Comparison of ENCODE assay signal across 7 cellular contexts in the genomic region with DNA sequence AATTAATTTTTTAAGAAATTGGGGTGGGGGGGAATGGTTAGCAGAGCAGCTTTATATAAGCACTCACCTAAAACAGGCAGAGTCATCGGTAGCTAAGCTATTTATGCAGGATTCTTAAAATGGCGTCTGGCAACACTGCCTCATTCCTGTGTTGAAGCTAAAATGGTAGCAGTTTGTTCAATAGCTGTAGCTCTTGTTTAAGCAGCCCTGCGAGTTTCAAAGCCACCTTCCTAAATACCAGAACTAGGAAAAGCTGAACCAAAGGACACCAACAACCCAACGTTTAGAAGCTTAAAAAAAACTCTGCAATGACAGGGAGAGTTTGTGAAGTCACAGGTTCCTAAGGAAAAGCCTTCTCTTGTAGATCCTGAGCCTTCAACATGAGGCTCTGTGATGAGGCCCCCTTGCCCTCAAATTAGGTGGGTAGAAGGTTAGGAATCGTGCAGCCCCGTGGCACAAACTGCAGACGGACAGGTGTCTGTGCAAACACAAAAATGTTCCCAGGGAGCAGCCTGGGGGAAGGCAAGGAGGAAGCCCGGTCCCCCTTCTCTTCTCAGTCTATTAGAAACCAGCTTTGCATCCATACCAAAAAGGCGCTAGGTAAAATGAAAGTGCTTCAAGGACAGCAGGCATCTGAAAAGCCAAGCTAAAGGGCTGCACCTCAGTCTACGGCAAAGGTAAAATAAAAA. TPM values are rescaled to one million over a fixed set of nuclear protein-coding genes. Genes with fewer than 3 reads are reported as not detected.
DNase-seq lines count a peak whose midpoint lies in the region; ATAC-seq and TF ChIP-seq lines count a peak whose summit lies in the region.

No MANE protein-coding gene starts in this region.

- H3K9me3 ChIP-seq in H9 (ENCODE audit: control insufficient read depth, low read depth, low read length) (no peaks in the 10 kb centered on the region), Panc1 (ENCODE audit: control insufficient read depth, insufficient read depth, low read depth, low read length) (no peaks in the 10 kb centered on the region), esophagus muscularis mucosa (no peaks in the 10 kb centered on the region)

- TF ChIP-seq CTCF in H9 (conservative IDR thresholded peaks at IDR 0.05) (no peak), Panc1 (IDR thresholded peaks at IDR 0.05) (no peak), esophagus muscularis mucosa (IDR thresholded peaks at IDR 0.05) (no peak)

- no peak overlapping the region for H4K8ac ChIP-seq in H9 (replicated peaks; ENCODE audit: insufficient read length, low read depth, low read length)

- no peak overlapping the region for H3K56ac ChIP-seq in H9 (ENCODE audit: insufficient read length, low read depth, low read length)

- H3K4me2 ChIP-seq in H9 (ENCODE audit: insufficient read depth, insufficient read length, low read length) = no peak overlapping the region

- in situ Hi-C loops in Panc1 (cut with HindIII; ENCODE audit: low pct_unique_long_range_greater_than_20kb, low sequenced_read_pairs) = no loop called here

- peaks cover 2% of the 10 kb centered on the region; the same call in 1 of the 2 replicates for H3K36me3 ChIP-seq in Panc1 (ENCODE audit: control insufficient read depth, insufficient read depth, low read length)
- peaks cover 0 to 6% (median 1%) of the 10 kb centered on the region in 4 donors for H3K36me3 ChIP-seq in esophagus muscularis mucosa

- no peak overlapping the region for H2BK20ac ChIP-seq in H9 (ENCODE audit: low read depth, low read length, poor library complexity, severe bottlenecking)

- peak overlapping the region; percentile 1 for H3K9ac ChIP-seq in H9 (ENCODE audit: extremely low read depth, insufficient read length, low read length)

- peaks cover 13 to 37% (median 15%) of the 10 kb centered on the region in 3 experiments; a peak in 6 of 7 replicates for H3K36me3 Mint-ChIP-seq in H9 (ENCODE audit: insufficient read depth in 1 of 3, low read depth in 3 of 3)

- ATAC-seq in Panc1 = peak; percentile 8

- peak overlapping the region; percentile 9 for H4K5ac ChIP-seq in H9 (ENCODE audit: insufficient read length, low read depth, low read length)

- no peaks in the 10 kb centered on the region for H3K27me3 ChIP-seq in H9 (ENCODE audit: insufficient read depth, low read length)
- H3K27me3 ChIP-seq in Panc1 (ENCODE audit: control insufficient read depth, insufficient read depth, low read length) = no peaks in the 10 kb centered on the region
- H3K27me3 ChIP-seq in esophagus muscularis mucosa = no peaks in the 10 kb centered on the region

- peak overlapping the region; percentile 13; the same call in 1 of the 2 replicates for H3K14ac ChIP-seq in H9 (ENCODE audit: insufficient read depth, low read length)

- no peaks in the 10 kb centered on the region for H4K20me1 ChIP-seq in H9 (ENCODE audit: control insufficient read depth, insufficient read depth, insufficient read length)

- no peaks in the 10 kb centered on the region for H3K9me3 Mint-ChIP-seq in H9

- H3K4me1 Mint-ChIP-seq in H9 = peaks cover 0 to 6% of the 10 kb centered on the region in 2 experiments; a peak in 3 of 4 replicates

- H3K23me2 ChIP-seq in H9 (ENCODE audit: insufficient read length, low read depth, low read length, poor library complexity, severe bottlenecking) = no peaks in the 10 kb centered on the region

- no peak overlapping the region for H2AFZ ChIP-seq in H9 (ENCODE audit: low read length)

- H3K4ac ChIP-seq in H9 (ENCODE audit: low read depth, low read length) = peak overlapping the region; percentile 3; the same call in 1 of the 2 replicates

- CTCF ChIA-PET in Panc1 (lab: Charles Lee) = interaction anchor here (0.7 to 1.5 kb wide), 2 partner anchors 32 to 78 kb away, joined by 5 to 6 read pairs; no protein-coding TSS in a partner anchor

- DNase-seq in H9 = no peak
- no peak for DNase-seq in Panc1 (ENCODE audit: low read depth, low spot score)
- no peak for DNase-seq in esophagus muscularis mucosa (ENCODE audit: extremely low spot score)
- DNase-seq in retina = peak; percentile 65
- no peak for DNase-seq in stimulated activated CD4-positive, alpha-beta T cell treated with anti-CD3 and anti-CD28 coated beads, Interleukin-4, amount 100 ng/mL, for 4 hours
- no peak for DNase-seq in SHP77 treated with DMSO at 0.1 percent for 48 hours (lab: John Stamatoyannopoulos, UW)
- no peak for DNase-seq in NOMO-1 (lab: John Stamatoyannopoulos, UW; ENCODE audit: unreplicated experiment in 2 of 2)

- peak overlapping the region; percentile 24 to 47 for H3K4me3 Mint-ChIP-seq in H9

- POLR2A ChIA-PET in Panc1 (lab: Charles Lee) = interaction anchor here (0.7 kb wide), 1 partner anchor 1103 kb away, joined by 3 read pairs; no protein-coding TSS in a partner anchor

- H3K23ac ChIP-seq in H9 (ENCODE audit: insufficient read length, low read depth, low read length) = no peak overlapping the region

- peaks cover 54% of the 10 kb centered on the region for H3K4me1 ChIP-seq in H9 (ENCODE audit: insufficient read depth, low read length)
- H3K4me1 ChIP-seq in Panc1 (ENCODE audit: control insufficient read depth, insufficient read depth, low read length) = peaks cover 100% of the 10 kb centered on the region
- peaks cover 97 to 100% (median 100%) of the 10 kb centered on the region in 4 donors for H3K4me1 ChIP-seq in esophagus muscularis mucosa

- H4K91ac ChIP-seq in H9 (ENCODE audit: insufficient read length, low read depth, low read length) = peak overlapping the region; percentile 39

- H2BK12ac ChIP-seq in H9 (ENCODE audit: insufficient read length, low read depth, low read length) = no peak overlapping the region

- H2AK5ac ChIP-seq in H9 (ENCODE audit: insufficient read length, low read length) = no peak overlapping the region

- H3K4me3 ChIP-seq in Panc1 (ENCODE audit: low read depth in 2 of 2, low read length in 2 of 2) (peak overlapping the region; percentile 16 to 28), esophagus muscularis mucosa (peak overlapping the region; percentile 32 to 47 (median 38))

- no peak overlapping the region for H2BK15ac ChIP-seq in H9 (ENCODE audit: low read depth, low read length)

- peak overlapping the region; percentile 56 for H3K18ac ChIP-seq in H9 (ENCODE audit: insufficient read length, low read depth, low read length)

- H3K27ac ChIP-seq in H9 (ENCODE audit: insufficient read length, low read depth, low read length) = peak overlapping the region; percentile 88
- H3K27ac ChIP-seq in Panc1 (ENCODE audit: low read length) = peak overlapping the region; percentile 100
- peak overlapping the region; percentile 97 to 100 (median 98) for H3K27ac ChIP-seq in esophagus muscularis mucosa (replicated peaks in 1 of 4)

- peaks cover 80% of the 10 kb centered on the region; the same call in 1 of the 2 replicates for H3K79me2 ChIP-seq in H9 (ENCODE audit: insufficient read depth, low read length)

- TF ChIP-seq EP300 in esophagus muscularis mucosa (IDR thresholded peaks at IDR 0.05) = no peak

- no peaks in the 10 kb centered on the region for H3K79me1 ChIP-seq in H9 (ENCODE audit: insufficient read depth, low read depth, low read length, poor library complexity, severe bottlenecking)

- no peak overlapping the region; a peak in 2 of 7 replicates for H3K27ac Mint-ChIP-seq in H9

- no peak overlapping the region for H2BK5ac ChIP-seq in H9 (ENCODE audit: insufficient read length, low read length)

- H3T11ph ChIP-seq in H9 (ENCODE audit: low read length) = peak overlapping the region; percentile 57

- H2BK120ac ChIP-seq in H9 (ENCODE audit: low read depth, low read length, poor library complexity, severe bottlenecking) = no peak overlapping the region

- no TSS peak for BruUV-seq in Panc1 (replicated peaks; lab: Mats Ljungman, UMichigan)

- no CpG with 5 or more reads among the region's 10 CpGs for WGBS in H9 (ENCODE audit: extremely low coverage, insufficient read length, low lambda C conversion rate)
- WGBS in esophagus muscularis mucosa = 26% methylated on average over 10 of the region's 10 CpGs

- TF ChIP-seq POLR2A in esophagus muscularis mucosa (IDR thresholded peaks at IDR 0.05; ENCODE audit: low read depth) = no peak

- no peaks in the 10 kb centered on the region for H3K27me3 Mint-ChIP-seq in H9 (ENCODE audit: low read depth)

- intact Hi-C loops in Panc1 (cut with micrococcal nuclease; ENCODE audit: unreplicated experiment) (no loop called here), esophagus muscularis mucosa (cut with DNase I) (no loop called here)

RNA-seq across cellular contexts. Expression of gene ZMYND8, which starts 4.7 kb away (rescaled TPM):
- 158 and 162 TPM in 2 replicates for total RNA-seq in H9 (2021)
- total RNA-seq in Panc1 (2021; ENCODE audit: unreplicated experiment) = 50.7 TPM
- polyA plus RNA-seq in Panc1 (2012; ENCODE audit: insufficient read length) = 26.6 TPM
- total RNA-seq in esophagus muscularis mucosa = 10 to 100 TPM; 44.6 to 78.6 (median 65.8) TPM
